16 cellular contexts compared by ENCODE assay signal in the genomic region with DNA sequence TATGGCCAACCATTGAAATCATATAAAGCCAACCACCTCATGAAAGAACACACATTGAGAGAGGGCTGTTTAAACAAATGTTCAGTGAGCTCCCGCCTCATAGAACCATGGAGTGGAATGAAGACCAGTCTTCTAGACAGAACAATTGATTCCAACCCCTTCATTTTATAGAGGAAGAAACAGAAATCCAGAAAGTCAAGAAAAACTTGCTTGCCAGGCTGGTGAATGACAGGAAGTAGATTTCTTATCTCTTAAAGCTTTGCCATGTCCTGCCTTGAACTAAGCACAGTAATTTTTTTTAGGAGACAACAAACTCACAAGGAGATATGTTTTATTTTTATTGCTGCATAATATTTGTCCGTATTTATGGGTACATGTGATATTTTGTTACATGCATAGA.
"Had no signal": no experiment of that assay in that cellular context is flagged by ENCODE, and none has a peak within 500 bp of the region (broad histone marks: within the 10 kb centered on the region; RNA-seq: fewer than 3 reads in every experiment).

No MANE protein-coding gene starts in this region.

- ATAC-seq: gastrocnemius medialis; left lobe of liver; naive thymus-derived CD4-positive, alpha-beta T cell; sciatic nerve; stimulated activated memory B cell treated with anti-CD40 and anti-IgM and Interleukin-4, amounts not matched to agents 10 μg/mL and 1 μg/mL and 100 μg/mL, for 72 hours had no signal

- DNase-seq: dorsolateral prefrontal cortex; effector CD8-positive, alpha-beta T cell; gastrocnemius medialis; islet precursor cell; mammary epithelial cell; naive thymus-derived CD4-positive, alpha-beta T cell; nephron progenitor cell; posterior cingulate gyrus; spleen; stimulated activated CD4-positive, alpha-beta T cell treated with anti-CD3 and anti-CD28 coated beads, Interleukin-15, amount 100 ng/mL, for 24 hours; stimulated activated CD4-positive, alpha-beta T cell treated with anti-CD3 and anti-CD28 coated beads, Interleukin-1b, Interleukin-23, amount 100 ng/mL, for 48 hours; stimulated activated CD4-positive, alpha-beta T cell treated with anti-CD3 and anti-CD28 coated beads, Interleukin-4, amount 100 ng/mL, for 24 hours; tibial artery had no signal
